In the genomic region with DNA sequence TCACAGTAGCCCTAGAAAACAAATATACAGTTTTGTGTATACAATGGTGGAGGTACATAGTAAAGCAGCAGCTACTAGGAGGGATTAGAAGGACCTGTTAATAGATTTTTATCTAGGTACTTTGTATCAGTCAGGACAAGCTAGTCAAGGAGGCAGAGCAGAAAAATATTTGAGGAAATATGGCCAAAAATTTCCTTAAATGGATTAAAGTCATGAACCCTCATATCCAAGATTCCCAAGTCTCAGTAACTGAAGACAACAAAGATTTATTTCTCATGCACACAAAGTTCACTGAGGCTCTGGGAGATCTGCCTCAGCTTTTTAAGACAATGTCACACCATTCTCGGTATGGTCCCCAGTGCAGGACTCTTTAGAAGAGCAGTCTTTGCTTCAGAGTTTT, we compare ENCODE assay signal across 26 cellular contexts. TPM values are rescaled to one million over a fixed set of nuclear protein-coding genes. Genes with fewer than 3 reads are reported as not detected.
"Had no signal": no experiment of that assay in that cellular context is flagged by ENCODE, and none has a peak within 500 bp of the region (broad histone marks: within the 10 kb centered on the region; RNA-seq: fewer than 3 reads in every experiment).

No MANE protein-coding gene starts in this region.

- DNase-seq: stimulated activated CD4-positive, alpha-beta T cell treated with anti-CD3 and anti-CD28 coated beads, Interleukin-2, amount 100 ng/mL, for 48 hours; stimulated activated CD4-positive, alpha-beta T cell treated with anti-CD3 and anti-CD28 coated beads, Interleukin-4, amount 100 ng/mL, for 1 hour; stimulated activated CD4-positive, alpha-beta T cell treated with anti-CD3 and anti-CD28 coated beads, Interleukin-4, amount 100 ng/mL, for 24 hours; stimulated activated CD4-positive, alpha-beta T cell treated with anti-CD3 and anti-CD28 coated beads, Interleukin-4, amount 100 ng/mL, for 4 hours; stimulated activated CD8-positive, alpha-beta memory T cell treated with anti-CD3 and anti-CD28 coated beads, Interleukin-4, amount 100 ng/mL, for 48 hours; stimulated activated naive B cell treated with anti-CD40 and anti-IgM and Interleukin-4, amounts not matched to agents 10 μg/mL and 1 μg/mL and 100 μg/mL, for 72 hours; stimulated activated naive CD4-positive, alpha-beta T cell; stimulated activated naive CD4-positive, alpha-beta T cell treated with Interleukin-2 at 50 U/mL for 16 hours; stimulated activated naive CD8-positive, alpha-beta T cell treated with anti-CD3 and anti-CD28 coated beads, Interleukin-15, amount 100 ng/mL, for 72 hours; stimulated activated naive CD8-positive, alpha-beta T cell treated with anti-CD3 and anti-CD28 coated beads, Interleukin-15, Interleukin-2, amounts not matched to agents 100 U/mL and 50 U/mL, for 24 hours; stomach; substantia nigra; testis; thyroid gland; tibial artery; transverse colon; upper lobe of left lung; upper lobe of right lung; uterus had no signal

- H3K27ac ChIP-seq: stomach, suprapubic skin, testis, thoracic aorta, thyroid gland, tibial nerve, transverse colon, upper lobe of left lung, upper lobe of right lung, uterus, vagina had no signal

- H3K9me3 ChIP-seq: stomach, suprapubic skin, testis, thoracic aorta, thyroid gland, transverse colon, upper lobe of left lung, upper lobe of right lung, uterus, vagina had no signal

- H3K36me3 ChIP-seq: stomach, suprapubic skin, thoracic aorta, thyroid gland, tibial artery, tibial nerve, transverse colon, upper lobe of left lung, upper lobe of right lung, uterus, vagina had no signal

- H3K27me3 ChIP-seq: stomach, suprapubic skin, testis, thyroid gland, tibial artery, tibial nerve, transverse colon, upper lobe of left lung, upper lobe of right lung, uterus, vagina had no signal

- H3K4me1 ChIP-seq: stomach, testis, thyroid gland, transverse colon, upper lobe of left lung, uterus, vagina had no signal

- H3K4me3 ChIP-seq: stomach, suprapubic skin, testis, thoracic aorta, thyroid gland, tibial artery, tibial nerve, transverse colon, upper lobe of left lung, upper lobe of right lung, uterus, vagina had no signal

- ATAC-seq: stimulated activated effector memory CD8-positive, alpha-beta T cell treated with anti-CD3 and anti-CD28 coated beads, Interleukin-12 subunit alpha, Interleukin-12 subunit beta, amount 100 ng/mL, for 72 hours; stimulated activated memory B cell treated with anti-CD40 and anti-IgM and Interleukin-4, amounts not matched to agents 10 μg/mL and 1 μg/mL and 100 μg/mL, for 72 hours; stimulated activated naive B cell treated with anti-CD40 and anti-IgM and Interleukin-4, amounts not matched to agents 10 μg/mL and 1 μg/mL and 100 μg/mL, for 72 hours; stimulated activated naive CD8-positive, alpha-beta T cell treated with anti-CD3 and anti-CD28 coated beads, Interleukin-15, amount 100 ng/mL, for 72 hours; stimulated activated naive CD8-positive, alpha-beta T cell treated with anti-CD3 and anti-CD28 coated beads, Interleukin-15, Interleukin-2, amounts not matched to agents 100 U/mL and 50 U/mL, for 24 hours; upper lobe of right lung had no signal

RNA-seq across cellular contexts. Expression of a gene that starts 28.1 kb away (rescaled TPM):
- polyA plus RNA-seq: stomach, urinary bladder had no signal
